In genomic region chr1:51484591-51484990, GRCh38 we compare ENCODE assay signal across 23 cellular contexts. TPM values are rescaled to one million over a fixed set of nuclear protein-coding genes. Genes with fewer than 3 reads are reported as not detected.
DNase-seq lines count a peak whose midpoint lies in the region; ATAC-seq and TF ChIP-seq lines count a peak whose summit lies in the region.
"Had no signal": no experiment of that assay in that cellular context is flagged by ENCODE, and none has a peak within 500 bp of the region (broad histone marks: within the 10 kb centered on the region; RNA-seq: fewer than 3 reads in every experiment).

No MANE protein-coding gene starts in this region.

- H3K4me3 ChIP-seq in PC-3 (ENCODE audit: low read length): no peak overlapping the region
- H3K4me3 ChIP-seq: colonic mucosa, SK-N-MC, skin epidermis, vagina had no signal

- DNase-seq in EL (peak; percentile 21), PC-3 (peak; percentile 9), fibroblast of gingiva (ENCODE audit: low read depth) (peak; percentile 88), osteocyte (ENCODE audit: extremely low spot score, unreplicated experiment) (no peak), DMS 273 (lab: John Stamatoyannopoulos, UW; ENCODE audit: unreplicated experiment) (no peak)
- no peak for DNase-seq in activated T-helper 2 cell treated with anti-CD3 and anti-CD28 coated beads, Interferon-gamma antibody, Interleukin-2, Interleukin-4, amounts not matched to agents 10 μg/mL and 5 μg/mL and 100 μg/mL, durations not matched to agents 14 hours and 24 hours and 36 hours (ENCODE audit: low spot score)
- DNase-seq: activated naive CD8-positive, alpha-beta T cell treated with anti-CD3 and anti-CD28 coated beads for 36 hours; CD4-positive, CD25-positive, alpha-beta regulatory T cell; colonic mucosa; DMS153; effector memory CD8-positive, alpha-beta T cell; left ventricle myocardium superior; NCI-H510A treated with DMSO at 0.1 percent for 48 hours; stimulated activated CD4-positive, alpha-beta T cell treated with anti-CD3 and anti-CD28 coated beads, Interleukin-2, amount 100 ng/mL, for 24 hours had no signal

- peaks cover 13% of the 10 kb centered on the region for H3K4me1 Mint-ChIP-seq in osteocyte (ENCODE audit: unreplicated experiment)
- H3K4me1 Mint-ChIP-seq in activated T-helper 2 cell treated with anti-CD3 and anti-CD28 coated beads, Interferon-gamma antibody, Interleukin-2, Interleukin-4, amounts not matched to agents 10 μg/mL and 5 μg/mL and 100 μg/mL, durations not matched to agents 14 hours and 24 hours and 36 hours (ENCODE audit: low read depth): peaks cover 9% of the 10 kb centered on the region

- no peak overlapping the region for H2AFZ ChIP-seq in PC-3 (ENCODE audit: low read length)

- H3K9me2 ChIP-seq in PC-3 (replicated peaks; ENCODE audit: low read length): no peaks in the 10 kb centered on the region

- TF ChIP-seq CTCF in PC-3 (conservative IDR thresholded peaks at IDR 0.05; ENCODE audit: low read depth, low read length) (no peak), osteocyte (IDR thresholded peaks at IDR 0.05) (no peak)

- peaks cover 52% of the 10 kb centered on the region for H3K79me2 ChIP-seq in PC-3 (ENCODE audit: low read length)

- ATAC-seq in PC-3 (no peak), HG02885 (IDR thresholded peaks at IDR 0.05; ENCODE audit: poor library complexity, unreplicated experiment) (no peak)
- ATAC-seq: activated T-helper 17 cell treated with anti-CD3 and anti-CD28 coated beads, Interleukin-2, amount 50 U/mL, for 72 hours; effector memory CD8-positive, alpha-beta T cell; left ventricle myocardium superior; stimulated activated effector memory CD8-positive, alpha-beta T cell treated with anti-CD3 and anti-CD28 coated beads, Interleukin-12 subunit alpha, Interleukin-12 subunit beta, amount 100 ng/mL, for 72 hours had no signal

- peaks cover 2% of the 10 kb centered on the region for H3K9me3 Mint-ChIP-seq in osteocyte (ENCODE audit: unreplicated experiment)
- peaks cover 3% of the 10 kb centered on the region for H3K9me3 Mint-ChIP-seq in activated T-helper 2 cell treated with anti-CD3 and anti-CD28 coated beads, Interferon-gamma antibody, Interleukin-2, Interleukin-4, amounts not matched to agents 10 μg/mL and 5 μg/mL and 100 μg/mL, durations not matched to agents 14 hours and 24 hours and 36 hours
- H3K9me3 Mint-ChIP-seq: activated naive CD8-positive, alpha-beta T cell treated with anti-CD3 and anti-CD28 coated beads for 36 hours; effector memory CD8-positive, alpha-beta T cell; stimulated activated effector memory CD8-positive, alpha-beta T cell treated with anti-CD3 and anti-CD28 coated beads, Interleukin-12 subunit alpha, Interleukin-12 subunit beta, amount 100 ng/mL, for 72 hours had no signal

- H3K27me3 Mint-ChIP-seq in osteocyte (ENCODE audit: unreplicated experiment): no peaks in the 10 kb centered on the region
- H3K27me3 Mint-ChIP-seq in activated T-helper 2 cell treated with anti-CD3 and anti-CD28 coated beads, Interferon-gamma antibody, Interleukin-2, Interleukin-4, amounts not matched to agents 10 μg/mL and 5 μg/mL and 100 μg/mL, durations not matched to agents 14 hours and 24 hours and 36 hours (ENCODE audit: low read depth): no peaks in the 10 kb centered on the region
- H3K27me3 Mint-ChIP-seq: activated naive CD8-positive, alpha-beta T cell treated with anti-CD3 and anti-CD28 coated beads for 36 hours; activated T-helper 17 cell treated with anti-CD3 and anti-CD28 coated beads, Interleukin-2, amount 50 U/mL, for 72 hours; brain; CD4-positive, CD25-positive, alpha-beta regulatory T cell; effector memory CD8-positive, alpha-beta T cell; progenitor cell of endocrine pancreas had no signal

- H3K27ac ChIP-seq in PC-3 (ENCODE audit: low read length): no peak overlapping the region
- H3K27ac ChIP-seq: colonic mucosa, RWPE1, SK-N-MC, skin epidermis, vagina had no signal

- H3K27ac Mint-ChIP-seq in osteocyte (ENCODE audit: unreplicated experiment): peak overlapping the region; percentile 14
- H3K27ac Mint-ChIP-seq in activated T-helper 2 cell treated with anti-CD3 and anti-CD28 coated beads, Interferon-gamma antibody, Interleukin-2, Interleukin-4, amounts not matched to agents 10 μg/mL and 5 μg/mL and 100 μg/mL, durations not matched to agents 14 hours and 24 hours and 36 hours: no peak overlapping the region
- H3K27ac Mint-ChIP-seq: activated naive CD8-positive, alpha-beta T cell treated with anti-CD3 and anti-CD28 coated beads for 36 hours; activated T-helper 17 cell treated with anti-CD3 and anti-CD28 coated beads, Interleukin-2, amount 50 U/mL, for 72 hours; brain; CD4-positive, CD25-positive, alpha-beta regulatory T cell; effector memory CD8-positive, alpha-beta T cell; progenitor cell of endocrine pancreas; stimulated activated effector memory CD8-positive, alpha-beta T cell treated with anti-CD3 and anti-CD28 coated beads, Interleukin-12 subunit alpha, Interleukin-12 subunit beta, amount 100 ng/mL, for 72 hours had no signal

- H3K9ac ChIP-seq in PC-3 (ENCODE audit: low read length): no peak overlapping the region

- H3K4me3 Mint-ChIP-seq in osteocyte (ENCODE audit: unreplicated experiment): no peak overlapping the region
- H3K4me3 Mint-ChIP-seq in activated T-helper 2 cell treated with anti-CD3 and anti-CD28 coated beads, Interferon-gamma antibody, Interleukin-2, Interleukin-4, amounts not matched to agents 10 μg/mL and 5 μg/mL and 100 μg/mL, durations not matched to agents 14 hours and 24 hours and 36 hours (ENCODE audit: low read depth): no peak overlapping the region
- H3K4me3 Mint-ChIP-seq: activated naive CD8-positive, alpha-beta T cell treated with anti-CD3 and anti-CD28 coated beads for 36 hours; activated T-helper 17 cell treated with anti-CD3 and anti-CD28 coated beads, Interleukin-2, amount 50 U/mL, for 72 hours; brain; CD4-positive, CD25-positive, alpha-beta regulatory T cell; effector memory CD8-positive, alpha-beta T cell; stimulated activated effector memory CD8-positive, alpha-beta T cell treated with anti-CD3 and anti-CD28 coated beads, Interleukin-12 subunit alpha, Interleukin-12 subunit beta, amount 100 ng/mL, for 72 hours had no signal

- no peaks in the 10 kb centered on the region for H3K4me1 ChIP-seq in PC-3 (ENCODE audit: insufficient read depth, low read length)
- H3K4me1 ChIP-seq: colonic mucosa had no signal

- H3K4me2 ChIP-seq in PC-3 (ENCODE audit: low read length): no peak overlapping the region

- H4K20me1 ChIP-seq in PC-3 (ENCODE audit: low read length): no peaks in the 10 kb centered on the region

- CTCF ChIA-PET in PC-3 (lab: Charles Lee): no interaction called here

- no TSS peak for BruUV-seq in PC-3 (replicated peaks; lab: Mats Ljungman, UMichigan)

- peaks cover 11% of the 10 kb centered on the region for H3K36me3 ChIP-seq in PC-3 (ENCODE audit: low read depth, low read length)
- H3K36me3 ChIP-seq: colonic mucosa had no signal

- intact Hi-C loops in PC-3 (cut with micrococcal nuclease): no loop called here
- intact Hi-C loops in activated T-helper 2 cell treated with anti-CD3 and anti-CD28 coated beads, Interferon-gamma antibody, Interleukin-2, Interleukin-4, amounts not matched to agents 10 μg/mL and 5 μg/mL and 100 μg/mL, durations not matched to agents 14 hours and 24 hours and 36 hours (cut with micrococcal nuclease): no loop called here

- no peaks in the 10 kb centered on the region for H3K27me3 ChIP-seq in PC-3 (ENCODE audit: low read length)
- H3K27me3 ChIP-seq: colonic mucosa, vagina had no signal

- POLR2A ChIA-PET in PC-3 (lab: Charles Lee; ENCODE audit: unreplicated experiment): no interaction called here

- peaks cover 12% of the 10 kb centered on the region for H3K36me3 Mint-ChIP-seq in osteocyte (ENCODE audit: unreplicated experiment)
- peaks cover 51% of the 10 kb centered on the region for H3K36me3 Mint-ChIP-seq in activated T-helper 2 cell treated with anti-CD3 and anti-CD28 coated beads, Interferon-gamma antibody, Interleukin-2, Interleukin-4, amounts not matched to agents 10 μg/mL and 5 μg/mL and 100 μg/mL, durations not matched to agents 14 hours and 24 hours and 36 hours (ENCODE audit: low read depth)

- H3K9me3 ChIP-seq in PC-3 (ENCODE audit: low read length): no peaks in the 10 kb centered on the region
- H3K9me3 ChIP-seq: colonic mucosa, vagina had no signal

- no peaks in the 10 kb centered on the region for H3F3A ChIP-seq in PC-3 (ENCODE audit: low read length, unreplicated experiment)

RNA-seq across cellular contexts. Expression of gene EPS15, which starts 34.5 kb away (rescaled TPM):
- total RNA-seq in PC-3 (2014; rRNA removed): 24.4 and 26.3 TPM in 2 replicates
- total RNA-seq in osteocyte: 62.4 and 64.8 TPM in 2 replicates
- 50.1 and 54.1 TPM in 2 replicates for total RNA-seq in activated T-helper 2 cell treated with anti-CD3 and anti-CD28 coated beads, Interferon-gamma antibody, Interleukin-2, Interleukin-4, amounts not matched to agents 10 μg/mL and 5 μg/mL and 100 μg/mL, durations not matched to agents 14 hours and 24 hours and 36 hours

Comparison
In these comparisons a context has a peak if more than half of its experiments do, and no peak if none do; other contexts are left out.
1. DNase-seq: peak in EL (single experiment), PC-3 (single experiment) and fibroblast of gingiva (single experiment); none in osteocyte (single experiment), activated T-helper 2 cell treated with anti-CD3 and anti-CD28 coated beads, Interferon-gamma antibody, Interleukin-2, Interleukin-4, amounts not matched to agents 10 μg/mL and 5 μg/mL and 100 μg/mL, durations not matched to agents 14 hours and 24 hours and 36 hours (single experiment) and DMS 273 (single experiment).